ENCODE assay signal across 1 cellular context in genomic region chr7:140230517-140230861, GRCh38.
TF ChIP-seq lines count a peak whose summit lies in the region.

No MANE protein-coding gene starts in this region.

TF ChIP-seq in H1, 55 proteins besides CTCF, POLR2A, EP300 and RAD21 (continued from another document):
- TF ChIP-seq SAP30 (IDR thresholded peaks at IDR 0.05; ENCODE audit: insufficient read depth, insufficient replicate concordance, low read length) (no peak), BCL11A (IDR thresholded peaks at IDR 0.05; ENCODE audit: low read depth in 2 of 2, low read length in 2 of 2) (no peak)
